ENCODE assay signal across 28 cellular contexts in the genomic region with DNA sequence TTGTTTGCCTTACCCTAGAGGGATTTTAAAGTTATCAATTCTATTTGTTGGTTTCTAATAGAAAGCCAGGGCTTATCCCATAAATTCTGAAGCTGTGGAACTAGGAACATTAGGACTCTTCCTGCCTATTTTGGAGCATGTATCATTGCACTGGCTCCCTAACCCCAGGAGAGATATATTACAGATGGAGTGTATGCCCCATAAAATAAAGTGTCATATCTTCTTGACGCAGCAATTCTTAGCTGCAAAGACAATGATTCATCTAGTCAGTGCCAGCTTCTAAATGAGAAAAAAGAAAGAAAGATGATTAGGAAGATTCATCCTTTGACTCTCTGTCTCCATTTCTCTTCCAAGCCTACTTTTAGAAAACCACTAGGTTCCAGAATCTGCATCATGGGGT.
"Had no signal": no experiment of that assay in that cellular context is flagged by ENCODE, and none has a peak within 500 bp of the region (broad histone marks: within the 10 kb centered on the region; RNA-seq: fewer than 3 reads in every experiment).

No MANE protein-coding gene starts in this region.

- H3K27ac Mint-ChIP-seq: activated naive CD8-positive, alpha-beta T cell; brain; effector memory CD8-positive, alpha-beta T cell; immature natural killer cell; mesothelial cell of epicardium; naive thymus-derived CD8-positive, alpha-beta T cell; neural progenitor cell had no signal

- H2AFZ ChIP-seq: neural progenitor cell had no signal

- H3K4me1 Mint-ChIP-seq: immature natural killer cell; naive thymus-derived CD8-positive, alpha-beta T cell had no signal

- H3K4me3 ChIP-seq: adrenal gland, coronary artery, dorsolateral prefrontal cortex, heart left ventricle, neural progenitor cell, spleen, suprapubic skin, tibial nerve had no signal

- H3K9ac ChIP-seq: neural progenitor cell had no signal

- H3K9me3 Mint-ChIP-seq: brain; effector memory CD8-positive, alpha-beta T cell; mesothelial cell of epicardium; naive thymus-derived CD8-positive, alpha-beta T cell; neural progenitor cell had no signal

- H3K4me2 ChIP-seq: neural progenitor cell had no signal

- H3K36me3 ChIP-seq: adrenal gland, heart left ventricle, neural progenitor cell, spleen, suprapubic skin, tibial nerve had no signal

- H3K27me3 ChIP-seq: adrenal gland, heart left ventricle, neural progenitor cell, spleen, suprapubic skin, tibial nerve had no signal

- H3K4me3 Mint-ChIP-seq: activated naive CD8-positive, alpha-beta T cell; brain; effector memory CD8-positive, alpha-beta T cell; immature natural killer cell; mesothelial cell of epicardium; naive thymus-derived CD8-positive, alpha-beta T cell; neural progenitor cell had no signal

- H3K4me1 ChIP-seq: tibial nerve had no signal

- H3K9me3 ChIP-seq: adrenal gland, heart left ventricle, spleen, suprapubic skin, tibial nerve had no signal

- ATAC-seq: effector memory CD8-positive, alpha-beta T cell; heart left ventricle; naive thymus-derived CD8-positive, alpha-beta T cell; right cardiac atrium had no signal

- DNase-seq: activated CD4-positive, alpha-beta T cell treated with anti-CD3 and anti-CD28 coated beads for 4 hours; activated CD4-positive, alpha-beta T cell treated with anti-CD3 and anti-CD28 coated beads, Interleukin-2, amount 50 U/mL, for 48 hours; activated CD8-positive, alpha-beta memory T cell treated with anti-CD3 and anti-CD28 coated beads for 24 hours; activated effector memory CD4-positive, alpha-beta T cell treated with Interleukin-2 at 50 U/mL for 16 hours; activated naive CD4-positive, alpha-beta T cell treated with Interleukin-2 at 50 U/mL for 16 hours; adrenal gland; aorta; dorsolateral prefrontal cortex; effector memory CD8-positive, alpha-beta T cell; erythroblast; foreskin fibroblast; heart left ventricle; hypothalamus; immature natural killer cell; naive thymus-derived CD8-positive, alpha-beta T cell; occipital lobe; posterior cingulate gyrus; right cardiac atrium; spleen; stimulated activated naive CD4-positive, alpha-beta T cell had no signal

- H3K36me3 Mint-ChIP-seq: activated naive CD8-positive, alpha-beta T cell; brain; immature natural killer cell; mesothelial cell of epicardium; naive thymus-derived CD8-positive, alpha-beta T cell; neural progenitor cell had no signal

- H3K27me3 Mint-ChIP-seq: brain had no signal

- H3K27ac ChIP-seq: adrenal gland, coronary artery, dorsolateral prefrontal cortex, heart left ventricle, neural progenitor cell, spleen, suprapubic skin, tibial nerve, VCaP had no signal
